ENCODE assay signal across 25 cellular contexts in the genomic region with DNA sequence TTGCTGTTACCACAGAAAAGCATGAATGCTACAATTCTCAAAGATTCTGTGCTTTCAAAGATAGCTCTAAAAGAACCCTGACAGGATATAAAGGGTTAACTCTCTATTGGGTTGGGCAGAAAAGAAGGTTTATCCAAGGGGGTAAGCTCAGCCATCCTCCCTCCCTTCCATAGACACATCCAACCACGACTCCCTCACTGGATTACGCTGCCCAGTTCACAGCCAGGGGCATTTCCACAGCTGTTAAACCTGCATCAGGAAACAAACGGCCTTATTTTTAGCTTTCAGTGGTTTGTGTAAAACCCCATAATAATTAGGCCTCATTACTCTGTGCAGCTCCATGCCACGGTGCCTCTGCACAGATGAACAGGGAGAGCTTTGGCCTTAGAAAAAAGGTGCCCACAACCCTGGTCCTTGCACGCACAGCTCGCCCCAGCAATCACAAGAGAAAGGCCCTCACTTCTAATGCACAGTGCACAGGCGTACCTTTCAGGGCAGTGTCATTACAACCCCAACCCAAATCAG.
DNase-seq lines count a peak whose midpoint lies in the region; ATAC-seq and TF ChIP-seq lines count a peak whose summit lies in the region.
"Had no signal": no experiment of that assay in that cellular context is flagged by ENCODE, and none has a peak within 500 bp of the region (broad histone marks: within the 10 kb centered on the region; RNA-seq: fewer than 3 reads in every experiment).

No MANE protein-coding gene starts in this region.

- H3K27ac Mint-ChIP-seq in endodermal cell = peak overlapping the region; percentile 28
- H3K27ac Mint-ChIP-seq: activated naive CD8-positive, alpha-beta T cell treated with anti-CD3 and anti-CD28 coated beads for 36 hours; dendritic cell treated with granulocyte-macrophage colony-stimulating factor and Interleukin-4, amounts not matched to agents 40 ng/mL and 50 ng/mL, for 4 days had no signal

- intact Hi-C loops in testis (cut with DNase I; ENCODE audit: low total_unique reads) = no loop called here

- no peaks in the 10 kb centered on the region for H3K27me3 ChIP-seq in BLaER1 treated with 17β-estradiol and CSF1 and Interleukin-3, amounts not matched to agents 10 nM and 100 nM
- H3K27me3 ChIP-seq in endodermal cell (ENCODE audit: control insufficient read depth, insufficient read depth, low read length, poor library complexity, severe bottlenecking) = no peaks in the 10 kb centered on the region
- H3K27me3 ChIP-seq in tibial nerve = no peaks in the 10 kb centered on the region
- H3K27me3 ChIP-seq in testis = no peaks in the 10 kb centered on the region
- H3K27me3 ChIP-seq: ascending aorta, gastroesophageal sphincter, neutrophil, stomach, tibial artery had no signal

- no peaks in the 10 kb centered on the region for H3K9me3 ChIP-seq in BLaER1 treated with 17β-estradiol and CSF1 and Interleukin-3, amounts not matched to agents 10 nM and 100 nM (replicated peaks in 1 of 11)
- H3K9me3 ChIP-seq in endodermal cell (ENCODE audit: control insufficient read depth, low read length) = no peaks in the 10 kb centered on the region
- peaks cover 0 to 4% (median 0%) of the 10 kb centered on the region in 4 donors for H3K9me3 ChIP-seq in tibial nerve
- H3K9me3 ChIP-seq in testis = no peaks in the 10 kb centered on the region
- H3K9me3 ChIP-seq: ascending aorta, gastroesophageal sphincter, left ventricle myocardium inferior, neutrophil, tibial artery had no signal

- peaks cover 9% of the 10 kb centered on the region for H3K36me3 Mint-ChIP-seq in endodermal cell (ENCODE audit: low read depth)
- H3K36me3 Mint-ChIP-seq: activated naive CD8-positive, alpha-beta T cell treated with anti-CD3 and anti-CD28 coated beads for 36 hours had no signal

- H3K27ac ChIP-seq in BLaER1 treated with 17β-estradiol and CSF1 and Interleukin-3, amounts not matched to agents 10 nM and 100 nM = peak overlapping the region in 2 of 11 experiments; percentile 5 to 40; a peak in 2 of 22 replicates
- no peak overlapping the region for H3K27ac ChIP-seq in endodermal cell (ENCODE audit: low read depth, low read length)
- H3K27ac ChIP-seq in tibial nerve = no peak overlapping the region
- no peak overlapping the region for H3K27ac ChIP-seq in testis
- H3K27ac ChIP-seq: ascending aorta, gastroesophageal sphincter, left ventricle myocardium inferior, neutrophil, SK-N-MC, stomach, tibial artery had no signal

- peak in 2 of 3 experiments; percentile 21 to 71 for DNase-seq in NCI-H1417 (lab: John Stamatoyannopoulos, UW)
- peak; percentile 82 for DNase-seq in NOMO-1 treated with dmso at 0.1 percent for 144 hours (lab: John Stamatoyannopoulos, UW; ENCODE audit: unreplicated experiment)
- no peak for DNase-seq in endodermal cell
- DNase-seq in NCI-H1105 treated with DMSO at 0.1 percent for 48 hours (lab: John Stamatoyannopoulos, UW) = no peak
- no peak for DNase-seq in tibial nerve (ENCODE audit: low spot score in 2 of 2)
- DNase-seq in testis = no peak
- DNase-seq: ACHN; activated CD4-positive, alpha-beta T cell treated with anti-CD3 and anti-CD28 coated beads for 4 hours; activated CD8-positive, alpha-beta memory T cell treated with anti-CD3 and anti-CD28 coated beads for 24 hours; activated effector memory CD4-positive, alpha-beta T cell treated with Interleukin-2 at 50 U/mL for 16 hours; activated naive CD8-positive, alpha-beta T cell treated with anti-CD3 and anti-CD28 coated beads for 36 hours; Caco-2; DMS79 treated with DMSO at 0.1 percent for 48 hours; HCEC 1CT; left ventricle myocardium inferior; stomach; tibial artery had no signal

- TF ChIP-seq EP300 in tibial nerve (IDR thresholded peaks at IDR 0.05) = no peak

- no peaks in the 10 kb centered on the region for H3K36me3 ChIP-seq in BLaER1 treated with 17β-estradiol and CSF1 and Interleukin-3, amounts not matched to agents 10 nM and 100 nM
- H3K36me3 ChIP-seq in endodermal cell (ENCODE audit: control insufficient read depth, insufficient read depth, low read length) (peaks cover 4% of the 10 kb centered on the region), tibial nerve (no peaks in the 10 kb centered on the region), testis (ENCODE audit: low read depth, missing control alignments) (no peaks in the 10 kb centered on the region)
- H3K36me3 ChIP-seq: ascending aorta, gastroesophageal sphincter, left ventricle myocardium inferior, neutrophil, stomach, tibial artery had no signal

- H3K4me3 ChIP-seq in BLaER1 treated with 17β-estradiol and CSF1 and Interleukin-3, amounts not matched to agents 10 nM and 100 nM = no peak overlapping the region
- H3K4me3 ChIP-seq in endodermal cell (ENCODE audit: low read length) (no peak overlapping the region), tibial nerve (no peak overlapping the region), testis (no peak overlapping the region)
- H3K4me3 ChIP-seq: ascending aorta, gastroesophageal sphincter, K562, left ventricle myocardium inferior, SK-N-MC, stomach, tibial artery had no signal

- H3K4me2 ChIP-seq in BLaER1 treated with 17β-estradiol and CSF1 and Interleukin-3, amounts not matched to agents 10 nM and 100 nM = peak overlapping the region; percentile 52 to 89 (median 71); a peak in 19 of 22 replicates

- TF ChIP-seq POLR2A in tibial nerve (IDR thresholded peaks at IDR 0.05) (no peak), testis (IDR thresholded peaks at IDR 0.05) (no peak)

- H3K4me1 Mint-ChIP-seq in endodermal cell = peaks cover 37% of the 10 kb centered on the region
- H3K4me1 Mint-ChIP-seq: activated naive CD8-positive, alpha-beta T cell treated with anti-CD3 and anti-CD28 coated beads for 36 hours had no signal

- H4K20me1 ChIP-seq in BLaER1 treated with 17β-estradiol and CSF1 and Interleukin-3, amounts not matched to agents 10 nM and 100 nM = no peaks in the 10 kb centered on the region

- ATAC-seq in HG03095 (IDR thresholded peaks at IDR 0.05; ENCODE audit: unreplicated experiment) = no peak
- ATAC-seq: gastroesophageal sphincter, K562 had no signal

- H3K9ac ChIP-seq in BLaER1 treated with 17β-estradiol and CSF1 and Interleukin-3, amounts not matched to agents 10 nM and 100 nM = no peak overlapping the region
- H3K9ac ChIP-seq in endodermal cell (ENCODE audit: extremely low read depth, low read length, poor library complexity, severe bottlenecking) = no peak overlapping the region

- TF ChIP-seq CTCF in endodermal cell (conservative IDR thresholded peaks at IDR 0.05) = no peak
- TF ChIP-seq CTCF in tibial nerve (IDR thresholded peaks at IDR 0.05) = no peak
- TF ChIP-seq CTCF in testis (IDR thresholded peaks at IDR 0.05) = no peak

- 82 to 87% methylated on average over 4 to 7 of the region's 7 CpGs for WGBS in endodermal cell (ENCODE audit: insufficient coverage in 1 of 2, insufficient read length in 1 of 2), 2 experiments
- 43 to 48% methylated on average over 7 of the region's 7 CpGs for WGBS in tibial nerve, 2 donors
- WGBS in testis, 2 donors = 50 to 51% methylated on average over 6 to 7 of the region's 7 CpGs

- H3K9me3 Mint-ChIP-seq in endodermal cell = no peaks in the 10 kb centered on the region
- H3K9me3 Mint-ChIP-seq: activated naive CD8-positive, alpha-beta T cell treated with anti-CD3 and anti-CD28 coated beads for 36 hours had no signal

- no peaks in the 10 kb centered on the region for H3K27me3 Mint-ChIP-seq in endodermal cell (ENCODE audit: insufficient read depth)
- H3K27me3 Mint-ChIP-seq: activated naive CD8-positive, alpha-beta T cell treated with anti-CD3 and anti-CD28 coated beads for 36 hours; dendritic cell treated with granulocyte-macrophage colony-stimulating factor and Interleukin-4, amounts not matched to agents 40 ng/mL and 50 ng/mL, for 4 days had no signal

- H3K4me3 Mint-ChIP-seq in endodermal cell = no peak overlapping the region
- H3K4me3 Mint-ChIP-seq: activated naive CD8-positive, alpha-beta T cell treated with anti-CD3 and anti-CD28 coated beads for 36 hours; dendritic cell treated with granulocyte-macrophage colony-stimulating factor and Interleukin-4, amounts not matched to agents 40 ng/mL and 50 ng/mL, for 4 days had no signal

- peaks cover 15 to 45% (median 35%) of the 10 kb centered on the region in 10 experiments for H3K4me1 ChIP-seq in BLaER1 treated with 17β-estradiol and CSF1 and Interleukin-3, amounts not matched to agents 10 nM and 100 nM
- H3K4me1 ChIP-seq in endodermal cell (ENCODE audit: control insufficient read depth, insufficient read depth, low read length) (peaks cover 3% of the 10 kb centered on the region), tibial nerve (no peaks in the 10 kb centered on the region), testis (no peaks in the 10 kb centered on the region)
- H3K4me1 ChIP-seq: ascending aorta, Caco-2, tibial artery had no signal

Comparison
In these comparisons a context has a peak if more than half of its experiments do, and no peak if none do; other contexts are left out.
1. DNase-seq: peak in NCI-H1417 (2 of 3) and NOMO-1 treated with dmso at 0.1 percent for 144 hours (single experiment); none in endodermal cell (single experiment), NCI-H1105 treated with DMSO at 0.1 percent for 48 hours (single experiment), tibial nerve (0 of 2) and testis (single experiment).